Comparison of ENCODE assay signal across 8 cellular contexts in genomic region chr7:148884299-148885022, GRCh38. TPM values are rescaled to one million over a fixed set of nuclear protein-coding genes. Genes with fewer than 3 reads are reported as not detected.
DNase-seq lines count a peak whose midpoint lies in the region; ATAC-seq and TF ChIP-seq lines count a peak whose summit lies in the region.

No MANE protein-coding gene starts in this region.

- H3K36me3 Mint-ChIP-seq in activated naive CD4-positive, alpha-beta T cell treated with anti-CD3 and anti-CD28 coated beads, Interleukin-2, amount 50 U/mL, for 24 hours, result peaks cover 8% of the 10 kb centered on the region

- H3K36me3 ChIP-seq in SK-N-MC (ENCODE audit: insufficient read depth, low read length), result peaks cover 23% of the 10 kb centered on the region
- no peaks in the 10 kb centered on the region for H3K36me3 ChIP-seq in osteoblast (ENCODE audit: insufficient read depth, low read length)
- H3K36me3 ChIP-seq in thoracic aorta, result no peaks in the 10 kb centered on the region

- H3K27ac ChIP-seq in SK-N-MC, result peak overlapping the region; percentile 97
- H3K27ac ChIP-seq in osteoblast (ENCODE audit: low read depth, low read length), result peak overlapping the region; percentile 56
- H3K27ac ChIP-seq in thoracic aorta, result peak overlapping the region; percentile 83 to 91

- H4K20me1 ChIP-seq in osteoblast (ENCODE audit: insufficient read depth, low read length), result no peaks in the 10 kb centered on the region

- DNase-seq in HFF-Myc (ENCODE audit: extremely low read depth, low read depth), result peak; percentile 56
- DNase-seq in MV-4-11 (lab: John Stamatoyannopoulos, UW), result peak; percentile 88
- DNase-seq in SK-N-MC (ENCODE audit: low read depth, low spot score), result no peak
- peak; percentile 94 for DNase-seq in glomerular visceral epithelial cell (ENCODE audit: extremely low spot score)
- peak; percentile 100 for DNase-seq in osteoblast (ENCODE audit: insufficient read length, low spot score, missing footprints)
- peak; percentile 41 for DNase-seq in thoracic aorta (ENCODE audit: low spot score)

- H3K4me3 ChIP-seq in GM08714 (ENCODE audit: low read length), result peak overlapping the region; percentile 99
- H3K4me3 ChIP-seq in HFF-Myc (replicated peaks; ENCODE audit: low read depth, low read length), result peak overlapping the region; percentile 56
- H3K4me3 ChIP-seq in SK-N-MC, result peak overlapping the region; percentile 89
- peak overlapping the region; percentile 96 for H3K4me3 ChIP-seq in osteoblast (ENCODE audit: insufficient read depth, low read length)
- H3K4me3 ChIP-seq in thoracic aorta, result peak overlapping the region; percentile 98

- peak overlapping the region; percentile 87 for H3K9ac ChIP-seq in SK-N-MC (ENCODE audit: insufficient read length)

- H3K27me3 ChIP-seq in osteoblast (ENCODE audit: insufficient read depth, low read length) (no peaks in the 10 kb centered on the region), thoracic aorta (replicated peaks; ENCODE audit: insufficient read depth) (no peaks in the 10 kb centered on the region)

- peak overlapping the region; percentile 69 for H3K4me2 ChIP-seq in osteoblast (ENCODE audit: insufficient read depth, low read length)

- H2AFZ ChIP-seq in osteoblast (ENCODE audit: low read length), result peak overlapping the region; percentile 68

- no peaks in the 10 kb centered on the region for H3K27me3 Mint-ChIP-seq in activated naive CD4-positive, alpha-beta T cell treated with anti-CD3 and anti-CD28 coated beads, Interleukin-2, amount 50 U/mL, for 24 hours

- no peak for TF ChIP-seq CTCF in HFF-Myc (IDR thresholded peaks at IDR 0.05; ENCODE audit: low read depth, low read length, missing control alignments)
- TF ChIP-seq CTCF in osteoblast (IDR thresholded peaks at IDR 0.05; ENCODE audit: extremely low read depth, low read depth, low read length), result no peak
- TF ChIP-seq CTCF in thoracic aorta (IDR thresholded peaks at IDR 0.05), result no peak

- ATAC-seq in thoracic aorta (ENCODE audit: insufficient number of reproducible peaks, low FRiP score, low read depth), result peak; percentile 85

- H3K79me2 ChIP-seq in osteoblast (ENCODE audit: insufficient read depth, low read length), result peaks cover 43% of the 10 kb centered on the region

- H3K4me3 Mint-ChIP-seq in activated naive CD4-positive, alpha-beta T cell treated with anti-CD3 and anti-CD28 coated beads, Interleukin-2, amount 50 U/mL, for 24 hours, result peak overlapping the region; percentile 91

- peak overlapping the region; percentile 96 for H3K27ac Mint-ChIP-seq in activated naive CD4-positive, alpha-beta T cell treated with anti-CD3 and anti-CD28 coated beads, Interleukin-2, amount 50 U/mL, for 24 hours

- peaks cover 14% of the 10 kb centered on the region for H3K4me1 ChIP-seq in osteoblast (ENCODE audit: insufficient read depth, low read length)
- H3K4me1 ChIP-seq in thoracic aorta (ENCODE audit: control insufficient read depth in 1 of 2, low read depth in 2 of 2), result peaks cover 0 to 12% of the 10 kb centered on the region in 2 donors

- no peaks in the 10 kb centered on the region for H3K9me3 ChIP-seq in SK-N-MC (ENCODE audit: low read depth, low read length)
- no peaks in the 10 kb centered on the region for H3K9me3 ChIP-seq in osteoblast (ENCODE audit: low read depth, low read length)
- H3K9me3 ChIP-seq in thoracic aorta, result no peaks in the 10 kb centered on the region

- H3K9me3 Mint-ChIP-seq in activated naive CD4-positive, alpha-beta T cell treated with anti-CD3 and anti-CD28 coated beads, Interleukin-2, amount 50 U/mL, for 24 hours, result no peaks in the 10 kb centered on the region

- H3K4me1 Mint-ChIP-seq in activated naive CD4-positive, alpha-beta T cell treated with anti-CD3 and anti-CD28 coated beads, Interleukin-2, amount 50 U/mL, for 24 hours, result peaks cover 39% of the 10 kb centered on the region

RNA-seq across cellular contexts. Expression of gene EZH2, which starts 0.4 kb away (rescaled TPM):
- total RNA-seq in osteoblast (7.6 and 8.0 TPM in 2 replicates), thoracic aorta (1 to 10 TPM in 1 of 2 donors, not detected in 1; 2.4 TPM)
